2 cellular contexts compared by ENCODE assay signal in genomic region chr5:9596833-9597232, GRCh38.
TF ChIP-seq lines count a peak whose summit lies in the region.

No MANE protein-coding gene starts in this region.

TF ChIP-seq in HEK293, 187 proteins besides CTCF, POLR2A, EP300 and RAD21:
- no peak for TF ChIP-seq ZNF366 (tag by site-specific recombination; conservative IDR thresholded peaks at IDR 0.05)
- no peak for TF ChIP-seq ZBTB44 (tag by site-specific recombination; IDR thresholded peaks at IDR 0.05)
- TF ChIP-seq KLF7 (tag by site-specific recombination; IDR thresholded peaks at IDR 0.05; ENCODE audit: borderline replicate concordance): no peak
- TF ChIP-seq ZNF121 (tag by site-specific recombination; IDR thresholded peaks at IDR 0.05): no peak
- TF ChIP-seq ZNF785 (tag by site-specific recombination; IDR thresholded peaks at IDR 0.05): no peak
- TF ChIP-seq PRDM1 (tag by site-specific recombination; IDR thresholded peaks at IDR 0.05): 0 out of 2 replicates have a peak, but pooled peaks have one; percentile 16

TF ChIP-seq in H1, 55 proteins besides CTCF, POLR2A, EP300 and RAD21:
- TF ChIP-seq TEAD4 (IDR thresholded peaks at IDR 0.05; ENCODE audit: low read depth, low read length) (no peak), FOSL1 (IDR thresholded peaks at IDR 0.05; ENCODE audit: insufficient read depth, low read depth, low read length) (no peak), E2F6 (IDR thresholded peaks at IDR 0.05) (no peak), EZH2 (IDR thresholded peaks at IDR 0.05; ENCODE audit: low read depth, low read length, severe bottlenecking) (no peak), SRF (IDR thresholded peaks at IDR 0.05; ENCODE audit: low read depth, low read length) (no peak), JUN (IDR thresholded peaks at IDR 0.05; ENCODE audit: low read depth, low read length) (no peak), SP2 (IDR thresholded peaks at IDR 0.05; ENCODE audit: low read length) (no peak), KDM4A (IDR thresholded peaks at IDR 0.05; ENCODE audit: low read depth, low read length, severe bottlenecking) (no peak), RFX5 (IDR thresholded peaks at IDR 0.05; ENCODE audit: borderline replicate concordance, low read depth, low read length) (no peak), CBX5 (IDR thresholded peaks at IDR 0.05; ENCODE audit: low read depth, low read length) (no peak), SP4 (IDR thresholded peaks at IDR 0.05; ENCODE audit: low read length) (no peak), MAFK (IDR thresholded peaks at IDR 0.05; ENCODE audit: low read depth, low read length) (no peak), BCL11A (IDR thresholded peaks at IDR 0.05; ENCODE audit: low read depth in 2 of 2, low read length in 2 of 2) (no peak), KDM1A (IDR thresholded peaks at IDR 0.05; ENCODE audit: borderline replicate concordance, low read length) (no peak)
